8 cellular contexts compared by ENCODE assay signal in genomic region chr19:37655689-37656491, GRCh38. TPM values are rescaled to one million over a fixed set of nuclear protein-coding genes. Genes with fewer than 3 reads are reported as not detected.
DNase-seq lines count a peak whose midpoint lies in the region; ATAC-seq and TF ChIP-seq lines count a peak whose summit lies in the region.

No MANE protein-coding gene starts in this region.

- H3K36me3 ChIP-seq in HCT116 (ENCODE audit: control insufficient read depth in 1 of 2, insufficient read depth in 2 of 2, low read length in 2 of 2) (no peaks in the 10 kb centered on the region), body of pancreas (replicated peaks in 1 of 2; ENCODE audit: insufficient read depth in 1 of 2, low read depth in 2 of 2) (no peaks in the 10 kb centered on the region)

- H3K9ac ChIP-seq in HCT116 (ENCODE audit: low read length) = peak overlapping the region; percentile 68; the same call in 1 of the 2 replicates

- RAD21 ChIA-PET in HCT116 (lab: Charles Lee; ENCODE audit: low non-redundant PET in 1 of 2, low total read pairs in 2 of 2, uncharacterized antibody in 2 of 2, unreplicated experiment in 2 of 2) = no interaction called here

- H3K4me3 ChIP-seq in HCT116 (replicated peaks in 1 of 2; ENCODE audit: low read depth in 1 of 2, low read length in 2 of 2) (peak overlapping the region; percentile 61 to 70), body of pancreas (peak overlapping the region; percentile 47 to 87), iPS-11a (ENCODE audit: low read depth, low read length) (peak overlapping the region; percentile 69), skeletal muscle cell (ENCODE audit: low read depth, low read length) (peak overlapping the region; percentile 90)

- H3K9me3 ChIP-seq in HCT116 (ENCODE audit: control insufficient read depth in 1 of 2, insufficient read depth in 1 of 2, low read depth in 1 of 2, low read length in 2 of 2) (peaks cover 4 to 6% of the 10 kb centered on the region in 2 experiments; a peak in 2 of 4 replicates), body of pancreas (no peaks in the 10 kb centered on the region)

- TF ChIP-seq RAD21 in HCT116 (IDR thresholded peaks at IDR 0.05; ENCODE audit: low read depth) = no peak

- no peak for TF ChIP-seq CTCF in HCT116 (IDR thresholded peaks at IDR 0.05 in 2 of 3, conservative IDR thresholded peaks at IDR 0.05 in 1 of 3; ENCODE audit: borderline replicate concordance in 1 of 3, insufficient read depth in 1 of 3, low read depth in 2 of 3, low read length in 2 of 3)
- TF ChIP-seq CTCF in body of pancreas (IDR thresholded peaks at IDR 0.05) = peak in 1 of 7 experiments; percentile 13

- ATAC-seq in HCT116 = peak; percentile 78
- ATAC-seq in body of pancreas = peak; percentile 83

- POLR2A ChIA-PET in HCT116 (lab: Charles Lee) = no interaction called here

- CTCF ChIA-PET in HCT116 (lab: Charles Lee) = no interaction called here

- BruUV-seq in HCT116 (replicated peaks; lab: Mats Ljungman, UMichigan) = TSS peak; percentile 69

- peak; percentile 75 for DNase-seq in GDM1 (lab: John Stamatoyannopoulos, UW)
- DNase-seq in HCT116 (ENCODE audit: low read depth, low spot score) = peak; percentile 43
- DNase-seq in NCI-H128 (lab: John Stamatoyannopoulos, UW; ENCODE audit: unreplicated experiment) = peak; percentile 81
- DNase-seq in T1000 (lab: John Stamatoyannopoulos, UW) = peak; percentile 86
- peak; percentile 79 to 86 (median 84) for DNase-seq in body of pancreas
- DNase-seq in skeletal muscle cell (ENCODE audit: low read depth) = peak; percentile 30
- no peak for DNase-seq in NOMO-1 treated with DMSO at 0.1 percent for 48 hours (lab: John Stamatoyannopoulos, UW; ENCODE audit: unreplicated experiment)

- no peak overlapping the region for H2AFZ ChIP-seq in HCT116 (ENCODE audit: low read depth, low read length, poor library complexity, severe bottlenecking)

- H3K4me2 ChIP-seq in HCT116 (ENCODE audit: low read length) = peak overlapping the region; percentile 80

- TF ChIP-seq POLR2A in HCT116 (IDR thresholded peaks at IDR 0.05; ENCODE audit: borderline replicate concordance, extremely low read depth, insufficient read depth, insufficient read length) = no peak
- TF ChIP-seq POLR2A in body of pancreas (IDR thresholded peaks at IDR 0.05) = peak in 1 of 3 donors; percentile 46

- 1% methylated on average over 15 to 59 of the region's 59 CpGs for WGBS in body of pancreas, 2 donors

- H3K27ac ChIP-seq in HCT116 (ENCODE audit: low read depth, low read length) (peak overlapping the region; percentile 59), body of pancreas (peak overlapping the region; percentile 60 to 94 (median 80))

- peaks cover 2 to 12% of the 10 kb centered on the region in 2 experiments; a peak in 2 of 4 replicates for H3K4me1 ChIP-seq in HCT116 (ENCODE audit: control insufficient read depth in 1 of 2, insufficient read depth in 2 of 2, low read length in 2 of 2)
- peaks cover 12% of the 10 kb centered on the region for H3K4me1 ChIP-seq in body of pancreas

- peaks cover 3% of the 10 kb centered on the region; the same call in 1 of the 2 replicates for H3K79me2 ChIP-seq in HCT116 (ENCODE audit: insufficient read depth, low read length)

- no peaks in the 10 kb centered on the region for H3K27me3 ChIP-seq in HCT116 (ENCODE audit: insufficient read depth, low read length)
- no peaks in the 10 kb centered on the region for H3K27me3 ChIP-seq in body of pancreas

- intact Hi-C loops in HCT116 (cut with micrococcal nuclease) = no loop called here
- intact Hi-C loops in body of pancreas (cut with DNase I) = loop anchor here (10.0 kb wide), 1 partner anchor 61 kb away; the partner anchor contains the start of genes ZNF540 and ZNF571

- H3K9me2 ChIP-seq in HCT116 (ENCODE audit: insufficient read depth) = no peaks in the 10 kb centered on the region

- H4K20me1 ChIP-seq in HCT116 (ENCODE audit: insufficient read depth) = no peaks in the 10 kb centered on the region

TF ChIP-seq in HCT116, 20 proteins besides CTCF, POLR2A, EP300 and RAD21:
- TF ChIP-seq ATF3 (IDR thresholded peaks at IDR 0.05) = no peak
- peak; percentile 47; the same call in 1 of the 2 replicates for TF ChIP-seq EGR1 (IDR thresholded peaks at IDR 0.05; ENCODE audit: low read depth)
- no peak for TF ChIP-seq ZNF274 (IDR thresholded peaks at IDR 0.05; ENCODE audit: low read depth, low read length)
- TF ChIP-seq SP1 (IDR thresholded peaks at IDR 0.05; ENCODE audit: low read depth) = no peak
- TF ChIP-seq, protein P1, sequence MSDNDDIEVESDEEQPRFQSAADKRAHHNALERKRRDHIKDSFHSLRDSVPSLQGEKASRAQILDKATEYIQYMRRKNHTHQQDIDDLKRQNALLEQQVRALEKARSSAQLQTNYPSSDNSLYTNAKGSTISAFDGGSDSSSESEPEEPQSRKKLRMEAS (IDR thresholded peaks at IDR 0.05) = peak; percentile 41; the same call in 1 of the 2 replicates
- TF ChIP-seq, protein P2, sequence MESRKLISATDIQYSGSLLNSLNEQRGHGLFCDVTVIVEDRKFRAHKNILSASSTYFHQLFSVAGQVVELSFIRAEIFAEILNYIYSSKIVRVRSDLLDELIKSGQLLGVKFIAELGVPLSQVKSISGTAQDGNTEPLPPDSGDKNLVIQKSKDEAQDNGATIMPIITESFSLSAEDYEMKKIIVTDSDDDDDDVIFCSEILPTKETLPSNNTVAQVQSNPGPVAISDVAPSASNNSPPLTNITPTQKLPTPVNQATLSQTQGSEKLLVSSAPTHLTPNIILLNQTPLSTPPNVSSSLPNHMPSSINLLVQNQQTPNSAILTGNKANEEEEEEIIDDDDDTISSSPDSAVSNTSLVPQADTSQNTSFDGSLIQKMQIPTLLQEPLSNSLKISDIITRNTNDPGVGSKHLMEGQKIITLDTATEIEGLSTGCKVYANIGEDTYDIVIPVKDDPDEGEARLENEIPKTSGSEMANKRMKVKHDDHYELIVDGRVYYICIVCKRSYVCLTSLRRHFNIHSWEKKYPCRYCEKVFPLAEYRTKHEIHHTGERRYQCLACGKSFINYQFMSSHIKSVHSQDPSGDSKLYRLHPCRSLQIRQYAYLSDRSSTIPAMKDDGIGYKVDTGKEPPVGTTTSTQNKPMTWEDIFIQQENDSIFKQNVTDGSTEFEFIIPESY (IDR thresholded peaks at IDR 0.05; ENCODE audit: extremely low read depth, insufficient replicate concordance, low read length) = peak; percentile 45
- TF ChIP-seq FOSL1 (IDR thresholded peaks at IDR 0.05; ENCODE audit: low read depth) = no peak
- TF ChIP-seq CEBPB (IDR thresholded peaks at IDR 0.05; ENCODE audit: low read depth) = no peak
- TF ChIP-seq, protein P3, sequence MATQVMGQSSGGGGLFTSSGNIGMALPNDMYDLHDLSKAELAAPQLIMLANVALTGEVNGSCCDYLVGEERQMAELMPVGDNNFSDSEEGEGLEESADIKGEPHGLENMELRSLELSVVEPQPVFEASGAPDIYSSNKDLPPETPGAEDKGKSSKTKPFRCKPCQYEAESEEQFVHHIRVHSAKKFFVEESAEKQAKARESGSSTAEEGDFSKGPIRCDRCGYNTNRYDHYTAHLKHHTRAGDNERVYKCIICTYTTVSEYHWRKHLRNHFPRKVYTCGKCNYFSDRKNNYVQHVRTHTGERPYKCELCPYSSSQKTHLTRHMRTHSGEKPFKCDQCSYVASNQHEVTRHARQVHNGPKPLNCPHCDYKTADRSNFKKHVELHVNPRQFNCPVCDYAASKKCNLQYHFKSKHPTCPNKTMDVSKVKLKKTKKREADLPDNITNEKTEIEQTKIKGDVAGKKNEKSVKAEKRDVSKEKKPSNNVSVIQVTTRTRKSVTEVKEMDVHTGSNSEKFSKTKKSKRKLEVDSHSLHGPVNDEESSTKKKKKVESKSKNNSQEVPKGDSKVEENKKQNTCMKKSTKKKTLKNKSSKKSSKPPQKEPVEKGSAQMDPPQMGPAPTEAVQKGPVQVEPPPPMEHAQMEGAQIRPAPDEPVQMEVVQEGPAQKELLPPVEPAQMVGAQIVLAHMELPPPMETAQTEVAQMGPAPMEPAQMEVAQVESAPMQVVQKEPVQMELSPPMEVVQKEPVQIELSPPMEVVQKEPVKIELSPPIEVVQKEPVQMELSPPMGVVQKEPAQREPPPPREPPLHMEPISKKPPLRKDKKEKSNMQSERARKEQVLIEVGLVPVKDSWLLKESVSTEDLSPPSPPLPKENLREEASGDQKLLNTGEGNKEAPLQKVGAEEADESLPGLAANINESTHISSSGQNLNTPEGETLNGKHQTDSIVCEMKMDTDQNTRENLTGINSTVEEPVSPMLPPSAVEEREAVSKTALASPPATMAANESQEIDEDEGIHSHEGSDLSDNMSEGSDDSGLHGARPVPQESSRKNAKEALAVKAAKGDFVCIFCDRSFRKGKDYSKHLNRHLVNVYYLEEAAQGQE (IDR thresholded peaks at IDR 0.05; ENCODE audit: low read depth) = no peak
- no peak for TF ChIP-seq SIN3A (IDR thresholded peaks at IDR 0.05; ENCODE audit: low read depth)
- no peak for TF ChIP-seq POLR2AphosphoS5 (IDR thresholded peaks at IDR 0.05; ENCODE audit: low read depth, low read length)
- TF ChIP-seq ELF1 (IDR thresholded peaks at IDR 0.05; ENCODE audit: borderline replicate concordance, low read depth) = no peak
- no peak for TF ChIP-seq TCF7L2 (IDR thresholded peaks at IDR 0.05; ENCODE audit: borderline replicate concordance, extremely low read depth, insufficient read depth, insufficient read length)
- TF ChIP-seq SRF (IDR thresholded peaks at IDR 0.05; ENCODE audit: low read depth) = no peak
- no peak for TF ChIP-seq EZH2 (IDR thresholded peaks at IDR 0.05)

RNA-seq across cellular contexts. Expression of gene ZFP30, which starts 0.6 kb away (rescaled TPM):
- total RNA-seq in HCT116 (2021; ENCODE audit: unreplicated experiment) (4.7 TPM), body of pancreas (10 to 100 TPM in 1 of 2 donors, 1 to 10 TPM in 1; 7.5 to 27.0 TPM)
- polyA plus RNA-seq in HCT116 (2012) = 0.94 and 1.7 TPM in 2 replicates
